In the genomic region with DNA sequence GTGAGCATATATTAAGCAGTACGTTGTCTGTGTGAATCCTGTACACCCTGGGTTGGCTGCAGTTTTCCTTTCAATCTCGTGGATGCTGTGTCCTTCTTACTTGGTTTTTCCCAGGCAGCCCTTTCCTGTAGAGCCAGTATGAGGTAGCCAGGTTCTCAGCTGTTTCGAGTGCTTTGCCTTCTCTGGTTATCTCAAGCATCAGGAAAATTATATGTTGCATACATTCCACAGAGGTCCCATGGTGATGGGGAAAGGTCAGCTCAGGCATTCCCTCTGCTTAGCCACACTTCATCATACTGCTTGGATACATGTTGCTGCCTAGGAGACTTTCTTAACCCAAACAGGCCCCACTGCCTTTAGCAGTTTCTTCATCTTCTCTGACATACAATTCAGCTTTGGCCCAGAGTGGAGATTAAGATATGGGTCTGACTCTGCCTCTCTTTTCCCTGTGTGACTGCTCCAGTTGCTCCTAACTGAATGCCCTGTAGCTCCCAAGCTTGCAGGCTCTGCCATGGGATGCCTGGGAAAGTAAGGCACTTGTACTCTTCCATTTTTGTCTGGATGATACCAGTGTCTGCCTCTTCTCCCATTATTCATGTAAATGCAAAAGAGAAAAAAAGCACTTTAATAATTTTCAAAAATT, we compare ENCODE assay signal across 12 cellular contexts. TPM values are rescaled to one million over a fixed set of nuclear protein-coding genes. Genes with fewer than 3 reads are reported as not detected.
DNase-seq lines count a peak whose midpoint lies in the region; ATAC-seq, FAIRE-seq and TF ChIP-seq lines count a peak whose summit lies in the region.
"Had no signal": no experiment of that assay in that cellular context is flagged by ENCODE, and none has a peak within 500 bp of the region (broad histone marks: within the 10 kb centered on the region; RNA-seq: fewer than 3 reads in every experiment).

No MANE protein-coding gene starts in this region.

- peak overlapping the region; percentile 84 to 89 for H3K27ac ChIP-seq in SK-N-SH (ENCODE audit: low read depth in 2 of 2, low read length in 1 of 2)
- H3K27ac ChIP-seq in sigmoid colon = peak overlapping the region; percentile 46 to 61 (median 58)
- no peak overlapping the region for H3K27ac ChIP-seq in kidney (ENCODE audit: low read depth in 2 of 2, low read length in 2 of 2)
- H3K27ac ChIP-seq: parathyroid adenoma, Peyer's patch had no signal

- peaks cover 36 to 53% of the 10 kb centered on the region in 2 experiments for H3K4me1 ChIP-seq in SK-N-SH (ENCODE audit: control insufficient read depth in 1 of 2, insufficient read depth in 2 of 2, low read depth in 1 of 2, low read length in 1 of 2)
- H3K4me1 ChIP-seq in sigmoid colon = peaks cover 0 to 89% (median 53%) of the 10 kb centered on the region in 4 donors
- H3K4me1 ChIP-seq in kidney (ENCODE audit: control insufficient read depth in 1 of 2, insufficient read depth in 1 of 2, low read depth in 1 of 2, low read length in 2 of 2) = peaks cover 0 to 4% of the 10 kb centered on the region in 2 donors
- H3K4me1 ChIP-seq: parathyroid adenoma had no signal

- TF ChIP-seq CTCF in SK-N-SH (IDR thresholded peaks at IDR 0.05) (no peak), fibroblast of pulmonary artery (IDR thresholded peaks at IDR 0.05; ENCODE audit: low read length, missing control alignments) (no peak), sigmoid colon (IDR thresholded peaks at IDR 0.05) (no peak), kidney (IDR thresholded peaks at IDR 0.05; ENCODE audit: borderline replicate concordance, extremely low read depth, insufficient read depth) (no peak)

- intact Hi-C loops in sigmoid colon (cut with DNase I) (no loop called here), kidney (cut with DNase I) (no loop called here)

- no peak overlapping the region for H2AFZ ChIP-seq in SK-N-SH (ENCODE audit: low read depth)
- H2AFZ ChIP-seq: parathyroid adenoma had no signal

- TF ChIP-seq EP300 in SK-N-SH (IDR thresholded peaks at IDR 0.05; ENCODE audit: borderline replicate concordance in 1 of 2, low read depth in 1 of 2, low read length in 1 of 2) (no peak), sigmoid colon (IDR thresholded peaks at IDR 0.05) (no peak)

- peaks cover 86% of the 10 kb centered on the region for H4K20me1 ChIP-seq in SK-N-SH (ENCODE audit: insufficient read depth)

- POLR2A ChIA-PET in SK-N-SH (lab: Yijun Ruan, JAX) = no interaction called here

- no peak for ATAC-seq in HG02610 (IDR thresholded peaks at IDR 0.05; ENCODE audit: unreplicated experiment)
- ATAC-seq in GM21717 (IDR thresholded peaks at IDR 0.05; ENCODE audit: unreplicated experiment) = no peak

- no peak for TF ChIP-seq POLR2A in H54 (IDR thresholded peaks at IDR 0.05; ENCODE audit: low read depth, low read length)
- no peak for TF ChIP-seq POLR2A in sigmoid colon (IDR thresholded peaks at IDR 0.05)

- DNase-seq in H54 (ENCODE audit: insufficient read length, low spot score) (no peak), SK-N-SH (no peak), fibroblast of pulmonary artery (ENCODE audit: low read depth) (peak; percentile 92), sigmoid colon (no peak), kidney (no peak), NOMO-1 treated with dmso at 0.1 percent for 144 hours (lab: John Stamatoyannopoulos, UW; ENCODE audit: unreplicated experiment) (no peak)
- DNase-seq: activated CD8-positive, alpha-beta memory T cell treated with anti-CD3 and anti-CD28 coated beads for 24 hours; Karpas-422; Peyer's patch had no signal

- H3K9me2 ChIP-seq in SK-N-SH = no peaks in the 10 kb centered on the region

- TF ChIP-seq RAD21 in SK-N-SH (IDR thresholded peaks at IDR 0.05; ENCODE audit: low read length) = no peak

- FAIRE-seq in H54 (lab: Jason Lieb, UNC) (peak; percentile 90), kidney (lab: Jason Lieb, UNC) (no peak)

- peak overlapping the region; percentile 63; the same call in 1 of the 2 replicates for H3K9ac ChIP-seq in SK-N-SH
- no peak overlapping the region for H3K9ac ChIP-seq in kidney (ENCODE audit: low read length in 2 of 2)
- H3K9ac ChIP-seq: parathyroid adenoma had no signal

- CTCF ChIA-PET in SK-N-SH (lab: Yijun Ruan, JAX) = interaction anchor here (0.9 to 3.8 kb wide), 4 partner anchors 10 to 246 kb away, joined by 3 to 32 read pairs (median 5); partner anchors contain the start of gene GNAI1

- peaks cover 100% of the 10 kb centered on the region for H3K79me2 ChIP-seq in SK-N-SH (ENCODE audit: insufficient read depth)

- H3K4me3 ChIP-seq in SK-N-SH (ENCODE audit: low read depth in 2 of 2, low read length in 1 of 2) = peak overlapping the region; percentile 15; a peak in 3 of 4 replicates
- peak overlapping the region; percentile 16 for H3K4me3 ChIP-seq in fibroblast of pulmonary artery (replicated peaks; ENCODE audit: low read depth, low read length)
- H3K4me3 ChIP-seq in sigmoid colon = peak overlapping the region in 1 of 4 donors; percentile 5
- no peak overlapping the region for H3K4me3 ChIP-seq in kidney (ENCODE audit: low read length in 2 of 2)
- H3K4me3 ChIP-seq: Peyer's patch had no signal

- peak overlapping the region; percentile 66 for H3K4me2 ChIP-seq in SK-N-SH

- H3K27me3 ChIP-seq in SK-N-SH (ENCODE audit: insufficient read depth) = no peaks in the 10 kb centered on the region
- no peaks in the 10 kb centered on the region for H3K27me3 ChIP-seq in sigmoid colon
- H3K27me3 ChIP-seq: Peyer's patch had no signal

- H3F3A ChIP-seq in SK-N-SH (replicated peaks; ENCODE audit: insufficient read depth) = peaks cover 38% of the 10 kb centered on the region

- 17% methylated on average over 3 of the region's 3 CpGs for WGBS in SK-N-SH (ENCODE audit: low lambda C conversion rate)
- 74 to 79% methylated on average over 3 of the region's 3 CpGs for WGBS in sigmoid colon, 2 donors

- H3K36me3 ChIP-seq in SK-N-SH (replicated peaks in 1 of 2; ENCODE audit: control insufficient read depth in 1 of 2, insufficient read depth in 2 of 2, low read length in 1 of 2) (no peaks in the 10 kb centered on the region), sigmoid colon (no peaks in the 10 kb centered on the region), kidney (ENCODE audit: control insufficient read depth in 1 of 2, insufficient read depth in 2 of 2, low read length in 2 of 2) (no peaks in the 10 kb centered on the region)
- H3K36me3 ChIP-seq: Peyer's patch had no signal

- H3K9me3 ChIP-seq in SK-N-SH (no peaks in the 10 kb centered on the region), sigmoid colon (no peaks in the 10 kb centered on the region), kidney (ENCODE audit: control insufficient read depth in 1 of 2, low read length in 2 of 2) (no peaks in the 10 kb centered on the region)
- H3K9me3 ChIP-seq: Peyer's patch had no signal

TF ChIP-seq in SK-N-SH, 30 proteins besides CTCF, POLR2A, EP300 and RAD21 (continues in another document):
- TF ChIP-seq, protein P1, sequence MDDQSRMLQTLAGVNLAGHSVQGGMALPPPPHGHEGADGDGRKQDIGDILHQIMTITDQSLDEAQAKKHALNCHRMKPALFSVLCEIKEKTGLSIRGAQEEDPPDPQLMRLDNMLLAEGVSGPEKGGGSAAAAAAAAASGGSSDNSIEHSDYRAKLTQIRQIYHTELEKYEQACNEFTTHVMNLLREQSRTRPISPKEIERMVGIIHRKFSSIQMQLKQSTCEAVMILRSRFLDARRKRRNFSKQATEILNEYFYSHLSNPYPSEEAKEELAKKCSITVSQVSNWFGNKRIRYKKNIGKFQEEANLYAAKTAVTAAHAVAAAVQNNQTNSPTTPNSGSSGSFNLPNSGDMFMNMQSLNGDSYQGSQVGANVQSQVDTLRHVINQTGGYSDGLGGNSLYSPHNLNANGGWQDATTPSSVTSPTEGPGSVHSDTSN (IDR thresholded peaks at IDR 0.05) = peak; percentile 34
- no peak for TF ChIP-seq YY1 (IDR thresholded peaks at IDR 0.05; ENCODE audit: low read depth)
- peak; percentile 49; the same call in 1 of the 2 replicates for TF ChIP-seq TEAD4 (IDR thresholded peaks at IDR 0.05; ENCODE audit: borderline replicate concordance, insufficient read depth)
- peak; percentile 66 for TF ChIP-seq TCF12 (IDR thresholded peaks at IDR 0.05)
- no peak for TF ChIP-seq SMC3 (IDR thresholded peaks at IDR 0.05; ENCODE audit: low read depth, low read length)
- TF ChIP-seq, protein P2, sequence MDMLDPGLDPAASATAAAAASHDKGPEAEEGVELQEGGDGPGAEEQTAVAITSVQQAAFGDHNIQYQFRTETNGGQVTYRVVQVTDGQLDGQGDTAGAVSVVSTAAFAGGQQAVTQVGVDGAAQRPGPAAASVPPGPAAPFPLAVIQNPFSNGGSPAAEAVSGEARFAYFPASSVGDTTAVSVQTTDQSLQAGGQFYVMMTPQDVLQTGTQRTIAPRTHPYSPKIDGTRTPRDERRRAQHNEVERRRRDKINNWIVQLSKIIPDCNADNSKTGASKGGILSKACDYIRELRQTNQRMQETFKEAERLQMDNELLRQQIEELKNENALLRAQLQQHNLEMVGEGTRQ (IDR thresholded peaks at IDR 0.05; ENCODE audit: borderline replicate concordance, low read depth, low read length) = no peak
- TF ChIP-seq RCOR1 (IDR thresholded peaks at IDR 0.05; ENCODE audit: low read length) = no peak
- TF ChIP-seq GATA2 (CRISPR knock-in tag; IDR thresholded peaks at IDR 0.05) = peak; percentile 28; the same call in 1 of the 2 replicates
- TF ChIP-seq GABPA (IDR thresholded peaks at IDR 0.05; ENCODE audit: low read depth) = no peak
- TF ChIP-seq POLR2AphosphoS5 (IDR thresholded peaks at IDR 0.05; ENCODE audit: low read depth, low read length) = 0 out of 2 replicates have a peak, but pooled peaks have one; percentile 45
- no peak for TF ChIP-seq JUND (IDR thresholded peaks at IDR 0.05)
- TF ChIP-seq MAX (IDR thresholded peaks at IDR 0.05; ENCODE audit: low read depth) = no peak
- no peak for TF ChIP-seq RXRA (IDR thresholded peaks at IDR 0.05; ENCODE audit: borderline replicate concordance, low read depth)
- no peak for TF ChIP-seq RFX5 (IDR thresholded peaks at IDR 0.05; ENCODE audit: low read length)
- TF ChIP-seq TAF1 (IDR thresholded peaks at IDR 0.05; ENCODE audit: borderline replicate concordance, low read depth, low read length) = 0 out of 2 replicates have a peak, but pooled peaks have one; percentile 20

RNA-seq across cellular contexts. Expression of gene GNAI1, which starts 11.3 kb away (rescaled TPM):
- 67.4 and 69.1 TPM in 2 replicates for polyA plus RNA-seq in SK-N-SH (2012; rRNA removed)
- polyA plus RNA-seq in SK-N-SH (2012; cell fraction: cytosol; rRNA removed) = 81.2 and 125 TPM in 2 replicates
- polyA plus RNA-seq in SK-N-SH (2012; cell fraction: nucleus; rRNA removed) = 24.5 and 39.9 TPM in 2 replicates
- 10 to 100 TPM; 50.9 to 98.9 (median 61.0) TPM for total RNA-seq in sigmoid colon
- 10 to 100 TPM in 2 of 3 donors, 1 to 10 TPM in 1; 8.8 to 15.0 (median 11.7) TPM for polyA plus RNA-seq in sigmoid colon
- total RNA-seq in kidney = 105 TPM
- polyA plus RNA-seq in kidney (ENCODE audit: insufficient read depth, low read depth, low replicate concordance) = 41.9 TPM

Comparison
In these comparisons a context has a peak if more than half of its experiments do, and no peak if none do; other contexts are left out.
1. H3K27ac ChIP-seq: peak in SK-N-SH (2 of 2) and sigmoid colon (4 of 4); none in kidney (0 of 2).
2. H3K4me3 ChIP-seq: peak in SK-N-SH (2 of 2) and fibroblast of pulmonary artery (single experiment); none in kidney (0 of 2).